Comparison of ENCODE assay signal across 1 cellular context in genomic region chr3:196444495-196444894, GRCh38.
TF ChIP-seq lines count a peak whose summit lies in the region.

No MANE protein-coding gene starts in this region.

TF ChIP-seq in K562, 482 proteins besides CTCF, POLR2A, EP300 and RAD21 (continued from another document and continues in another):
- peak; percentile 85; the same call in 1 of the 2 replicates for TF ChIP-seq ZBTB26 (CRISPR knock-in tag; IDR thresholded peaks at IDR 0.05)
- TF ChIP-seq EHMT2 (IDR thresholded peaks at IDR 0.05): peak; percentile 66; the same call in 1 of the 2 replicates
- no peak for TF ChIP-seq ZNF280B (CRISPR knock-in tag; IDR thresholded peaks at IDR 0.05)
- peak; percentile 36 for TF ChIP-seq ARHGAP35 (IDR thresholded peaks at IDR 0.05; ENCODE audit: partially characterized antibody)
- no peak for TF ChIP-seq NR2C1 (IDR thresholded peaks at IDR 0.05)
- TF ChIP-seq NR2C1 (tag; IDR thresholded peaks at IDR 0.05): peak; percentile 25; the same call in 1 of the 2 replicates
- TF ChIP-seq NR1H2 (CRISPR knock-in tag; IDR thresholded peaks at IDR 0.05): no peak
- no peak for TF ChIP-seq ARID3B (CRISPR knock-in tag; IDR thresholded peaks at IDR 0.05; ENCODE audit: borderline replicate concordance)
- TF ChIP-seq UBTF (IDR thresholded peaks at IDR 0.05; ENCODE audit: borderline replicate concordance in 1 of 2, low read depth in 2 of 2, low read length in 2 of 2): no peak
- TF ChIP-seq PREB (CRISPR knock-in tag; IDR thresholded peaks at IDR 0.05): no peak
- TF ChIP-seq GATAD2A (IDR thresholded peaks at IDR 0.05): 0 out of 2 replicates have a peak, but pooled peaks have one; percentile 28
- TF ChIP-seq SMAD3 (CRISPR knock-in tag; conservative IDR thresholded peaks at IDR 0.05): no peak
- no peak for TF ChIP-seq MLX (CRISPR knock-in tag; conservative IDR thresholded peaks at IDR 0.05)
- TF ChIP-seq NUFIP1 (IDR thresholded peaks at IDR 0.05; ENCODE audit: partially characterized antibody): no peak
- TF ChIP-seq CLOCK (CRISPR knock-in tag; IDR thresholded peaks at IDR 0.05; ENCODE audit: borderline replicate concordance): no peak
- no peak for TF ChIP-seq SLC30A9 (CRISPR knock-in tag; IDR thresholded peaks at IDR 0.05)
- TF ChIP-seq ZZZ3 (IDR thresholded peaks at IDR 0.05): no peak
- no peak for TF ChIP-seq KDM5B (IDR thresholded peaks at IDR 0.05; ENCODE audit: insufficient replicate concordance, low read depth, low read length)
- no peak for TF ChIP-seq FUS (optimal IDR thresholded peaks at IDR 0.05; ENCODE audit: low read depth, low read length)
- no peak for TF ChIP-seq PHB (CRISPR knock-in tag; IDR thresholded peaks at IDR 0.05)
- no peak for TF ChIP-seq CBX8 (IDR thresholded peaks at IDR 0.05; ENCODE audit: borderline replicate concordance, extremely low read depth, low read depth, low read length, poor library complexity, severe bottlenecking)
- no peak for TF ChIP-seq ZNF764 (CRISPR knock-in tag; IDR thresholded peaks at IDR 0.05; ENCODE audit: low read depth)
- 0 out of 2 replicates have a peak, but pooled peaks have one; percentile 32 for TF ChIP-seq SMARCA5 (IDR thresholded peaks at IDR 0.05)
- no peak for TF ChIP-seq BCOR (IDR thresholded peaks at IDR 0.05)
- TF ChIP-seq CREM (IDR thresholded peaks at IDR 0.05; ENCODE audit: low read depth): no peak
- no peak for TF ChIP-seq HNRNPH1 (optimal IDR thresholded peaks at IDR 0.05; ENCODE audit: low read depth, low read length)
- TF ChIP-seq SP1 (CRISPR knock-in tag; IDR thresholded peaks at IDR 0.05): no peak
- no peak for TF ChIP-seq E2F4 (CRISPR knock-in tag; IDR thresholded peaks at IDR 0.05; ENCODE audit: low read depth)
- no peak for TF ChIP-seq NFIX (CRISPR knock-in tag; IDR thresholded peaks at IDR 0.05; ENCODE audit: low read depth)
- TF ChIP-seq ZFX (CRISPR knock-in tag; IDR thresholded peaks at IDR 0.05): no peak
- no peak for TF ChIP-seq IRF2 (CRISPR knock-in tag; IDR thresholded peaks at IDR 0.05)
- TF ChIP-seq IRF9 (tag; IDR thresholded peaks at IDR 0.05): no peak
- TF ChIP-seq BCLAF1 (IDR thresholded peaks at IDR 0.05; ENCODE audit: borderline replicate concordance in 1 of 2, control insufficient read depth in 1 of 2, low read depth in 2 of 2, low read length in 1 of 2): no peak
- no peak for TF ChIP-seq TCF7 (IDR thresholded peaks at IDR 0.05; ENCODE audit: borderline replicate concordance)
- no peak for TF ChIP-seq CBFA2T3 (IDR thresholded peaks at IDR 0.05)
- TF ChIP-seq RBM34 (IDR thresholded peaks at IDR 0.05; ENCODE audit: borderline replicate concordance, insufficient read depth, low read length): no peak
- no peak for TF ChIP-seq FOXP4 (CRISPR knock-in tag; IDR thresholded peaks at IDR 0.05; ENCODE audit: borderline replicate concordance)
- TF ChIP-seq HSF4 (CRISPR knock-in tag; IDR thresholded peaks at IDR 0.05; ENCODE audit: borderline replicate concordance): no peak
- no peak for TF ChIP-seq ZNF707 (CRISPR knock-in tag; conservative IDR thresholded peaks at IDR 0.05)
- TF ChIP-seq HOXB6 (CRISPR knock-in tag; IDR thresholded peaks at IDR 0.05; ENCODE audit: borderline replicate concordance): no peak
- TF ChIP-seq ZNF766 (CRISPR knock-in tag; conservative IDR thresholded peaks at IDR 0.05): 0 out of 2 replicates have a peak, but pooled peaks have one; percentile 24
- TF ChIP-seq ZNF511 (CRISPR knock-in tag; IDR thresholded peaks at IDR 0.05): no peak
- no peak for TF ChIP-seq IFI16 (CRISPR knock-in tag; IDR thresholded peaks at IDR 0.05)
- TF ChIP-seq MCM2 (IDR thresholded peaks at IDR 0.05; ENCODE audit: low read depth): no peak
- TF ChIP-seq KLF1 (tag; IDR thresholded peaks at IDR 0.05): no peak
